In the genomic region with DNA sequence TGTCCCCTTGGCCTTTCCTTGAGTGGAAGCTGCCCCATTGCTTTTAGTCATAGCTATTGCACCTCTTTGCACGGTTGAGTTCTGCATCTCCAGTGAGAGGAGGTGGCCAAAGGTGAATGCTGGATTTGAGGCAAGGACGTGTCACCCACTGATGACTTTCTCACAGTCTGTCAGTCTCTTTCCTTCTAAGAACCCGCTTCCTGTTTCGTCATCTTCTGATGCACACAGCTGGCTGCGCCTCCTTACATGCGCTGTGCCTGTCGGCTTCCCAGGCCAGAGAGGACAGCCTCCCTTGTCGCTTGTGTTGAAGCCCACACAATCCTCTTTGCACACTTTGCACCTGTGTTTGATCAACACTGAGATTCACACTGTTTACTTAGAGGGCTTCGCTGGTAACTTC, we compare ENCODE assay signal across 9 cellular contexts. TPM values are rescaled to one million over a fixed set of nuclear protein-coding genes. Genes with fewer than 3 reads are reported as not detected.
DNase-seq lines count a peak whose midpoint lies in the region; ATAC-seq and TF ChIP-seq lines count a peak whose summit lies in the region.
"Had no signal": no experiment of that assay in that cellular context is flagged by ENCODE, and none has a peak within 500 bp of the region (broad histone marks: within the 10 kb centered on the region; RNA-seq: fewer than 3 reads in every experiment).

No MANE protein-coding gene starts in this region.

- no peaks in the 10 kb centered on the region for H3K27me3 Mint-ChIP-seq in T-helper 1 cell treated with Interleukin-12 subunit alpha and Interleukin-12 subunit beta and Interleukin-4 antibody, amounts not matched to agents 30 μg/mL and 1 μg/mL, for 36 hours (ENCODE audit: low read depth)

- H3K4me1 ChIP-seq in PC-3 (ENCODE audit: insufficient read depth, low read length) = no peaks in the 10 kb centered on the region
- H3K4me1 ChIP-seq: SJSA1 had no signal

- peaks cover 41% of the 10 kb centered on the region for H3K4me1 Mint-ChIP-seq in T-helper 1 cell treated with Interleukin-12 subunit alpha and Interleukin-12 subunit beta and Interleukin-4 antibody, amounts not matched to agents 30 μg/mL and 1 μg/mL, for 36 hours (ENCODE audit: low read depth)

- H4K20me1 ChIP-seq in PC-3 (ENCODE audit: low read length) = no peaks in the 10 kb centered on the region

- no peak overlapping the region for H3K4me2 ChIP-seq in PC-3 (ENCODE audit: low read length)

- peaks cover 52% of the 10 kb centered on the region for H3K36me3 Mint-ChIP-seq in T-helper 1 cell treated with Interleukin-12 subunit alpha and Interleukin-12 subunit beta and Interleukin-4 antibody, amounts not matched to agents 30 μg/mL and 1 μg/mL, for 36 hours (ENCODE audit: low read depth)
- peaks cover 12 to 18% of the 10 kb centered on the region in 2 donors for H3K36me3 Mint-ChIP-seq in activated naive CD4-positive, alpha-beta T cell treated with anti-CD3 and anti-CD28 coated beads, Interleukin-2, amount 50 U/mL, for 72 hours

- H3K4me3 Mint-ChIP-seq in T-helper 1 cell treated with Interleukin-12 subunit alpha and Interleukin-12 subunit beta and Interleukin-4 antibody, amounts not matched to agents 30 μg/mL and 1 μg/mL, for 36 hours = peak overlapping the region; percentile 78

- peak overlapping the region; percentile 98 for H3K27ac Mint-ChIP-seq in T-helper 1 cell treated with Interleukin-12 subunit alpha and Interleukin-12 subunit beta and Interleukin-4 antibody, amounts not matched to agents 30 μg/mL and 1 μg/mL, for 36 hours
- peak overlapping the region; percentile 92 to 96 for H3K27ac Mint-ChIP-seq in activated naive CD4-positive, alpha-beta T cell treated with anti-CD3 and anti-CD28 coated beads, Interleukin-2, amount 50 U/mL, for 72 hours

- POLR2A ChIA-PET in PC-3 (lab: Charles Lee; ENCODE audit: unreplicated experiment) = no interaction called here

- no peak overlapping the region for H3K4me3 ChIP-seq in PC-3 (ENCODE audit: low read length)
- H3K4me3 ChIP-seq: SJSA1 had no signal

- CTCF ChIA-PET in PC-3 (lab: Charles Lee) = no interaction called here

- H3F3A ChIP-seq in PC-3 (ENCODE audit: low read length, unreplicated experiment) = no peaks in the 10 kb centered on the region

- H3K9ac ChIP-seq in PC-3 (ENCODE audit: low read length) = no peak overlapping the region

- DNase-seq in GDM1 (lab: John Stamatoyannopoulos, UW) = peak; percentile 35
- DNase-seq in activated naive CD4-positive, alpha-beta T cell treated with anti-CD3 and anti-CD28 coated beads, Interleukin-2, amount 50 U/mL, for 72 hours (ENCODE audit: low spot score in 2 of 2) = peak; percentile 64 to 75
- DNase-seq in stimulated activated CD4-positive, alpha-beta T cell treated with anti-CD3 and anti-CD28 coated beads, Interleukin-1b, Interleukin-23, amount 100 ng/mL, for 48 hours = peak; percentile 85
- no peak for DNase-seq in NCI-H1105 treated with DMSO at 0.1 percent for 48 hours (lab: John Stamatoyannopoulos, UW)
- DNase-seq in NCI-H446 (lab: John Stamatoyannopoulos, UW) = no peak
- no peak for DNase-seq in PC-3
- DNase-seq in medulla oblongata (ENCODE audit: extremely low spot score) = no peak

- ATAC-seq in activated naive CD4-positive, alpha-beta T cell treated with anti-CD3 and anti-CD28 coated beads, Interleukin-2, amount 50 U/mL, for 72 hours = peak; percentile 96 to 97
- ATAC-seq in PC-3 = no peak

- H3K9me3 ChIP-seq in PC-3 (ENCODE audit: low read length) = no peaks in the 10 kb centered on the region
- H3K9me3 ChIP-seq: SJSA1 had no signal

- H3K9me3 Mint-ChIP-seq in T-helper 1 cell treated with Interleukin-12 subunit alpha and Interleukin-12 subunit beta and Interleukin-4 antibody, amounts not matched to agents 30 μg/mL and 1 μg/mL, for 36 hours = no peaks in the 10 kb centered on the region
- H3K9me3 Mint-ChIP-seq in activated naive CD4-positive, alpha-beta T cell treated with anti-CD3 and anti-CD28 coated beads, Interleukin-2, amount 50 U/mL, for 72 hours = no peaks in the 10 kb centered on the region

- no peak for TF ChIP-seq CTCF in PC-3 (conservative IDR thresholded peaks at IDR 0.05; ENCODE audit: low read depth, low read length)

- no peaks in the 10 kb centered on the region; the same call in 1 of the 2 replicates for H3K79me2 ChIP-seq in PC-3 (ENCODE audit: low read length)

- no peak overlapping the region for H3K27ac ChIP-seq in PC-3 (ENCODE audit: low read length)
- H3K27ac ChIP-seq: SJSA1 had no signal

- no peaks in the 10 kb centered on the region for H3K9me2 ChIP-seq in PC-3 (replicated peaks; ENCODE audit: low read length)

- peaks cover 32% of the 10 kb centered on the region for H3K36me3 ChIP-seq in PC-3 (ENCODE audit: low read depth, low read length)

- no peak overlapping the region for H2AFZ ChIP-seq in PC-3 (ENCODE audit: low read length)

- intact Hi-C loops in PC-3 (cut with micrococcal nuclease) = no loop called here

- no peaks in the 10 kb centered on the region for H3K27me3 ChIP-seq in PC-3 (ENCODE audit: low read length)
- H3K27me3 ChIP-seq: SJSA1 had no signal

- BruUV-seq in PC-3 (replicated peaks; lab: Mats Ljungman, UMichigan) = no TSS peak

RNA-seq across cellular contexts. Expression of a gene that starts 41.8 kb away (rescaled TPM):
- total RNA-seq in activated naive CD4-positive, alpha-beta T cell treated with anti-CD3 and anti-CD28 coated beads, Interleukin-2, amount 50 U/mL, for 72 hours = 10 to 100 TPM; 38.6 to 51.6 TPM
- 8.2 and 17.0 TPM in 2 replicates for total RNA-seq in PC-3 (2014; rRNA removed)

RNA-seq across cellular contexts. Expression of a gene that starts 53.3 kb away (rescaled TPM):
- 10 to 100 TPM; 49.2 to 59.5 TPM for total RNA-seq in activated naive CD4-positive, alpha-beta T cell treated with anti-CD3 and anti-CD28 coated beads, Interleukin-2, amount 50 U/mL, for 72 hours
- 28.9 and 31.4 TPM in 2 replicates for total RNA-seq in PC-3 (2014; rRNA removed)

Comparison
In these comparisons a context has a peak if more than half of its experiments do, and no peak if none do; other contexts are left out.
1. DNase-seq: peak in GDM1 (single experiment), activated naive CD4-positive, alpha-beta T cell treated with anti-CD3 and anti-CD28 coated beads, Interleukin-2, amount 50 U/mL, for 72 hours (2 of 2) and stimulated activated CD4-positive, alpha-beta T cell treated with anti-CD3 and anti-CD28 coated beads, Interleukin-1b, Interleukin-23, amount 100 ng/mL, for 48 hours (single experiment); none in NCI-H1105 treated with DMSO at 0.1 percent for 48 hours (single experiment), NCI-H446 (0 of 2), PC-3 (single experiment) and medulla oblongata (single experiment).